ENCODE assay signal across 26 cellular contexts in genomic region chr10:113912582-113912981, GRCh38.
"Had no signal": no experiment of that assay in that cellular context is flagged by ENCODE, and none has a peak within 500 bp of the region (broad histone marks: within the 10 kb centered on the region; RNA-seq: fewer than 3 reads in every experiment).

No MANE protein-coding gene starts in this region.

- H3K4me3 ChIP-seq: ovary, psoas muscle, right lobe of liver, sigmoid colon, stomach, thoracic aorta, thyroid gland, tibial nerve, vagina had no signal

- H3K4me1 ChIP-seq: parathyroid adenoma, psoas muscle, right lobe of liver, sigmoid colon, thyroid gland, tibial nerve, vagina had no signal

- H3K27me3 ChIP-seq: neutrophil, ovary, right lobe of liver, sigmoid colon, stomach, thyroid gland, tibial nerve, vagina had no signal

- H3K36me3 ChIP-seq: ovary had no signal

- H3K9me3 ChIP-seq: neutrophil, ovary, psoas muscle, right lobe of liver, sigmoid colon, stomach, thoracic aorta, thyroid gland, tibial nerve, vagina had no signal

- H3K27ac ChIP-seq: neutrophil, ovary, parathyroid adenoma, psoas muscle, right lobe of liver, sigmoid colon, stomach, thoracic aorta, thyroid gland, tibial nerve, vagina had no signal

- ATAC-seq: naive thymus-derived CD8-positive, alpha-beta T cell; natural killer cell treated with Interleukin-12 subunit alpha and Interleukin-12 subunit beta and Interleukin-15 and Interleukin-18, amount 100 ng/mL, for 72 hours; psoas muscle; right cardiac atrium; right lobe of liver; stimulated activated effector memory CD8-positive, alpha-beta T cell treated with anti-CD3 and anti-CD28 coated beads, Interleukin-12 subunit alpha, Interleukin-12 subunit beta, amount 100 ng/mL, for 72 hours; stimulated activated naive B cell treated with anti-CD40 and anti-IgM and Interleukin-4, amounts not matched to agents 10 μg/mL and 1 μg/mL and 100 μg/mL, for 72 hours had no signal

- DNase-seq: naive thymus-derived CD8-positive, alpha-beta T cell; nephron progenitor cell; nucleus accumbens; ovary; posterior cingulate gyrus; psoas muscle; right cardiac atrium; right lobe of liver; sigmoid colon; small intestine; stimulated activated CD4-positive, alpha-beta T cell treated with anti-CD3 and anti-CD28 coated beads, Interleukin-15, amount 100 ng/mL, for 24 hours; stimulated activated CD4-positive, alpha-beta T cell treated with anti-CD3 and anti-CD28 coated beads, Interleukin-2, amount 100 ng/mL, for 24 hours; stimulated activated CD4-positive, alpha-beta T cell treated with anti-CD3 and anti-CD28 coated beads, Interleukin-2, amount 100 ng/mL, for 48 hours; stimulated activated CD4-positive, alpha-beta T cell treated with anti-CD3 and anti-CD28 coated beads, Interleukin-4, amount 100 ng/mL, for 24 hours; stimulated activated naive B cell treated with anti-CD40 and anti-IgM and Interleukin-4, amounts not matched to agents 10 μg/mL and 1 μg/mL and 100 μg/mL, for 72 hours; stimulated activated naive CD4-positive, alpha-beta T cell treated with Interleukin-2 at 50 U/mL for 16 hours; stomach; thyroid gland; trophoblast cell had no signal
